ENCODE assay signal across 13 cellular contexts in genomic region chr4:113738251-113738650, GRCh38. TPM values are rescaled to one million over a fixed set of nuclear protein-coding genes. Genes with fewer than 3 reads are reported as not detected.
DNase-seq lines count a peak whose midpoint lies in the region; ATAC-seq and TF ChIP-seq lines count a peak whose summit lies in the region.
"Had no signal": no experiment of that assay in that cellular context is flagged by ENCODE, and none has a peak within 500 bp of the region (broad histone marks: within the 10 kb centered on the region; RNA-seq: fewer than 3 reads in every experiment).

No MANE protein-coding gene starts in this region.

- peak overlapping the region; percentile 87 for H3K27ac Mint-ChIP-seq in osteocyte (ENCODE audit: unreplicated experiment)

- no peak for ATAC-seq in GM18498 (IDR thresholded peaks at IDR 0.05; ENCODE audit: unreplicated experiment)

- no peaks in the 10 kb centered on the region for H3K27me3 ChIP-seq in brain microvascular endothelial cell (replicated peaks)

- in situ Hi-C loops in brain microvascular endothelial cell (cut with HindIII; ENCODE audit: low pct_ligation_motif_present, low sequenced_read_pairs): no loop called here

- no peak overlapping the region for H3K4me3 Mint-ChIP-seq in osteocyte (ENCODE audit: unreplicated experiment)
- H3K4me3 Mint-ChIP-seq: CD4-positive, CD25-positive, alpha-beta regulatory T cell had no signal

- H3K36me3 Mint-ChIP-seq in osteocyte (ENCODE audit: unreplicated experiment): peaks cover 31% of the 10 kb centered on the region

- DNase-seq in EL (peak; percentile 38), LHCN-M2 (ENCODE audit: low read depth) (peak; percentile 95), brain microvascular endothelial cell (peak; percentile 26), osteocyte (ENCODE audit: extremely low spot score, unreplicated experiment) (no peak), NCI-H526 treated with DMSO at 0.1 percent for 48 hours (lab: John Stamatoyannopoulos, UW) (no peak)
- DNase-seq in stimulated activated CD4-positive, alpha-beta T cell treated with anti-CD3 and anti-CD28 coated beads, Interleukin-12 subunit alpha, Interleukin-12 subunit beta, amount 100 ng/mL, for 4 hours: no peak
- DNase-seq: CD4-positive, CD25-positive, alpha-beta regulatory T cell; KBM-7; naive B cell; NCI-H1694 treated with DMSO at 0.1 percent for 48 hours; retina; stimulated activated CD4-positive, alpha-beta T cell treated with anti-CD3 and anti-CD28 coated beads, Interleukin-4, amount 100 ng/mL, for 1 hour had no signal

- H3K27ac ChIP-seq in brain microvascular endothelial cell: peak overlapping the region; percentile 22

- no peak for TF ChIP-seq CTCF in brain microvascular endothelial cell (IDR thresholded peaks at IDR 0.05; ENCODE audit: low read depth, low read length, missing control alignments)
- no peak for TF ChIP-seq CTCF in osteocyte (IDR thresholded peaks at IDR 0.05)

- H3K36me3 ChIP-seq in brain microvascular endothelial cell (replicated peaks): no peaks in the 10 kb centered on the region

- no peak overlapping the region for H3K4me3 ChIP-seq in brain microvascular endothelial cell (ENCODE audit: low read depth, low read length)

- H3K9me3 Mint-ChIP-seq in osteocyte (ENCODE audit: unreplicated experiment): no peaks in the 10 kb centered on the region

- peaks cover 57% of the 10 kb centered on the region for H3K4me1 Mint-ChIP-seq in osteocyte (ENCODE audit: unreplicated experiment)

- H3K27me3 Mint-ChIP-seq in osteocyte (ENCODE audit: unreplicated experiment): no peaks in the 10 kb centered on the region
- H3K27me3 Mint-ChIP-seq: CD4-positive, CD25-positive, alpha-beta regulatory T cell; naive B cell had no signal

RNA-seq across cellular contexts. Expression of gene CAMK2D, which starts 23.3 kb away (rescaled TPM):
- 73.6 and 99.8 TPM in 2 replicates for total RNA-seq in LHCN-M2 (2014; rRNA removed)
- polyA plus RNA-seq in LHCN-M2 (2012): 43.6 TPM
- 84.3 and 86.6 TPM in 2 replicates for total RNA-seq in osteocyte

Comparison
In these comparisons a context has a peak if more than half of its experiments do, and no peak if none do; other contexts are left out.
1. DNase-seq: peak in EL (single experiment), LHCN-M2 (single experiment) and brain microvascular endothelial cell (single experiment); none in osteocyte (single experiment), stimulated activated CD4-positive, alpha-beta T cell treated with anti-CD3 and anti-CD28 coated beads, Interleukin-12 subunit alpha, Interleukin-12 subunit beta, amount 100 ng/mL, for 4 hours (single experiment) and NCI-H526 treated with DMSO at 0.1 percent for 48 hours (single experiment).